22 cellular contexts compared by ENCODE assay signal in genomic region chr15:88794001-88794400, GRCh38. TPM values are rescaled to one million over a fixed set of nuclear protein-coding genes. Genes with fewer than 3 reads are reported as not detected.
"Had no signal": no experiment of that assay in that cellular context is flagged by ENCODE, and none has a peak within 500 bp of the region (broad histone marks: within the 10 kb centered on the region; RNA-seq: fewer than 3 reads in every experiment).

No MANE protein-coding gene starts in this region.

- H3K4me3 Mint-ChIP-seq: endodermal cell; natural killer cell treated with Interleukin-12 subunit alpha and Interleukin-12 subunit beta and Interleukin-15 and Interleukin-18, amount 100 ng/mL, for 72 hours; neural progenitor cell had no signal

- DNase-seq: colonic mucosa; effector CD4-positive, alpha-beta T cell; endodermal cell; erythroblast; foreskin melanocyte; head of caudate nucleus; hippocampal formation; kidney glomerular epithelial cell; nucleus accumbens; ovary; sigmoid colon; stimulated activated CD4-positive, alpha-beta T cell treated with anti-CD3 and anti-CD28 coated beads, Interleukin-2, amount 100 ng/mL, for 48 hours; stimulated activated naive CD4-positive, alpha-beta T cell treated with Interleukin-2 at 50 U/mL for 16 hours; trophoblast cell had no signal

- H3K27ac ChIP-seq: colonic mucosa, neural progenitor cell, ovary, right atrium auricular region, sigmoid colon had no signal

- H3K36me3 ChIP-seq: colonic mucosa, neural progenitor cell, ovary, right atrium auricular region, sigmoid colon had no signal

- H3K4me1 ChIP-seq: colonic mucosa, right atrium auricular region, sigmoid colon had no signal

- H2AFZ ChIP-seq: neural progenitor cell had no signal

- H3K27me3 ChIP-seq: colonic mucosa, ovary had no signal

- H3K9me3 Mint-ChIP-seq: endodermal cell; natural killer cell treated with Interleukin-12 subunit alpha and Interleukin-12 subunit beta and Interleukin-15 and Interleukin-18, amount 100 ng/mL, for 72 hours; neural progenitor cell had no signal

- H3K27ac Mint-ChIP-seq: endodermal cell; natural killer cell treated with Interleukin-12 subunit alpha and Interleukin-12 subunit beta and Interleukin-15 and Interleukin-18, amount 100 ng/mL, for 72 hours; neural progenitor cell had no signal

- H3K9me3 ChIP-seq: colonic mucosa, mucosa of descending colon, ovary, right atrium auricular region, sigmoid colon had no signal

- H3K4me3 ChIP-seq: colonic mucosa, mucosa of descending colon, neural progenitor cell, ovary, right atrium auricular region, sigmoid colon, smooth muscle cell had no signal

- ATAC-seq: left lobe of liver; mucosa of descending colon; natural killer cell treated with Interleukin-12 subunit alpha and Interleukin-12 subunit beta and Interleukin-15 and Interleukin-18, amount 100 ng/mL, for 72 hours had no signal

- H3K36me3 Mint-ChIP-seq: natural killer cell treated with Interleukin-12 subunit alpha and Interleukin-12 subunit beta and Interleukin-15 and Interleukin-18, amount 100 ng/mL, for 72 hours; neural progenitor cell had no signal

- H3K4me2 ChIP-seq: neural progenitor cell, smooth muscle cell had no signal

- H3K9ac ChIP-seq: neural progenitor cell had no signal

RNA-seq across cellular contexts. Expression of gene ACAN, which starts 9.2 kb away (rescaled TPM):
- total RNA-seq: dermis microvascular lymphatic vessel endothelial cell, endothelial cell of umbilical vein, left lobe of liver, smooth muscle cell had no signal
- polyA plus RNA-seq: endothelial cell of umbilical vein, smooth muscle cell had no signal
